8 cellular contexts compared by ENCODE assay signal in the genomic region with DNA sequence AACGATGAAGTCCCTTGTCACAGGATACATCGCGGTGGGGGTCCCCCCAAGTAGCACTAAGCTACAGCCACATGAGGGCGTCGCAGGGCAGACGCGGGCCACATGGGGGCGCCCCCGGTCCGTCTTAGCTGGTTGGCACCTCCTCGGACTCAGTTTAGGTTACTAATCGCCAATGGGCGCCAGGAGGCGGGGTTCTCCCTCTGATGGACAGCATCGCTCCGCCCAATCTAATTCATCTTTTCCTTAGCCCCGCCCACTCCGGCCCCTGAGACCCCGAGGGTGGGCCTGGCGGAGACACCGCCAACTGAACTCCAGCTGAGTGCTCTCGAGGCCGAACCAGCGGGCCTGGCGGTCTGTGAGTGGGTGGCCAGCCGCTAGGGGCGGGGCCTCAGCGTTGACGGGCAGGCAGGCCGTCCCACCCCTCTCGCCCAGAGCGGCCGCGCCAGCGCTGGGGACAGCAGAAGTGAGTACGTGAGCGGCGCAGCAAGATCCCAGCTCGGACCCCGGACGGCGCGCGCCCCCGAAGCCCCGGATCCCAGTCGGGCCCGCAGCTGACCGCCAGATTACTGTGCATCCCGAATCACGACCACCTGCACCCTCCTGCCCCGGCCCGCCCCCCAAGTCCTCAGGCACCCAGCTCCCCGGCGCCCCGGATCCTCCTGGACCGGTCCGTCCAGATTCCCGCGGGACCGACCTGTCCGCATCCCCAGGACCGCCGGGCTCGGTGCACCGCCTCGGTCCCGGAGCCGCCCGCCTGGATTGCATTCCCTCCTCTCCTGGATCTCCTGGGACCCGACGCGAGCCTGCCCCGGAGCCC. TPM values are rescaled to one million over a fixed set of nuclear protein-coding genes. Genes with fewer than 3 reads are reported as not detected.
DNase-seq lines count a peak whose midpoint lies in the region; ATAC-seq, FAIRE-seq and TF ChIP-seq lines count a peak whose summit lies in the region.

A gene (plus strand): TSS at position 457 of the 817 bp plus-strand sequence. CDS start 451 bp downstream, outside the sequence.

- no peaks in the 10 kb centered on the region for H3K36me3 ChIP-seq in BJ (ENCODE audit: control insufficient read depth, insufficient read depth, low read length)
- H3K36me3 ChIP-seq in kidney epithelial cell (ENCODE audit: control insufficient read depth, insufficient read depth, low read length), result no peaks in the 10 kb centered on the region

- peak; percentile 95 for DNase-seq in BJ (ENCODE audit: low read depth)
- peak; percentile 96 for DNase-seq in NCI-H524 treated with DMSO at 0.1 percent for 48 hours (lab: John Stamatoyannopoulos, UW)
- peak; percentile 96 for DNase-seq in activated CD4-positive, alpha-beta T cell treated with anti-CD3 and anti-CD28 coated beads for 48 hours
- DNase-seq in kidney epithelial cell (ENCODE audit: low read depth), result peak; percentile 91
- DNase-seq in stimulated activated CD4-positive, alpha-beta T cell treated with anti-CD3 and anti-CD28 coated beads, Interleukin-15, amount 100 ng/mL, for 24 hours, result peak; percentile 96

- FAIRE-seq in colon (lab: Jason Lieb, UNC), result peak; percentile 82

- peak; percentile 99 for TF ChIP-seq CTCF in BJ (IDR thresholded peaks at IDR 0.05; ENCODE audit: insufficient read depth, low read depth, low read length)
- TF ChIP-seq CTCF in kidney epithelial cell (IDR thresholded peaks at IDR 0.05; ENCODE audit: insufficient read depth, low read length, poor library complexity, severe bottlenecking), result peak; percentile 100

- peak within 1 kb of the TSS; percentile 71 for H3K4me3 ChIP-seq in BJ (ENCODE audit: low read depth, low read length)
- H3K4me3 ChIP-seq in kidney epithelial cell (ENCODE audit: low read depth, low read length), result peak within 1 kb of the TSS; percentile 42

- peak; percentile 88 for ATAC-seq in GM19351 (IDR thresholded peaks at IDR 0.05; ENCODE audit: unreplicated experiment)
- peak; percentile 78 for ATAC-seq in HG03469 (IDR thresholded peaks at IDR 0.05; ENCODE audit: unreplicated experiment)

- POLR2A ChIA-PET in BJ (lab: Charles Lee), result interaction anchor here (0.6 to 0.8 kb wide), 4 partner anchors 194 to 225 kb away, joined by 3 to 5 read pairs (median 3); no protein-coding TSS in a partner anchor

- peaks cover 11% of the 10 kb centered on the region for H3K27me3 ChIP-seq in BJ (ENCODE audit: control insufficient read depth, insufficient read depth, low read length)
- peaks cover 58% of the 10 kb centered on the region for H3K27me3 ChIP-seq in kidney epithelial cell (ENCODE audit: control insufficient read depth, insufficient read depth, low read length)

- CTCF ChIA-PET in BJ (lab: Yijun Ruan, JAX), result interaction anchor here (0.5 to 2.7 kb wide), 39 partner anchors 8 to 615 kb away, joined by 3 to 28 read pairs (median 4); a partner anchor contains a TSS

RNA-seq across cellular contexts. Expression of the gene that starts here (rescaled TPM):
- polyA plus RNA-seq in BJ (2011; rRNA removed), result 1.1 and 3.3 TPM in 2 replicates
- polyA minus RNA-seq in BJ (2011; rRNA and poly(A)+ RNA removed), result 4.1 and 5.9 TPM in 2 replicates
- 1.0 and 1.5 TPM in 2 replicates for total RNA-seq in kidney epithelial cell

Comparison
In these comparisons a context has a peak if more than half of its experiments do, and no peak if none do; other contexts are left out.
1. Peak in every context shown above with its lines: DNase-seq, ATAC-seq and H3K4me3 ChIP-seq.